Comparison of ENCODE assay signal across 8 cellular contexts in genomic region chr4:86439293-86439692, GRCh38.
"Had no signal": no experiment of that assay in that cellular context is flagged by ENCODE, and none has a peak within 500 bp of the region (broad histone marks: within the 10 kb centered on the region; RNA-seq: fewer than 3 reads in every experiment).

No MANE protein-coding gene starts in this region.

- ATAC-seq: GM12878 had no signal

- DNase-seq: GDM1, GF-D8 had no signal

- H3K4me3 ChIP-seq: GM12878 had no signal

- FAIRE-seq: G401.6, GM12878, GM12891, GM12892, GM18507, GM19239 had no signal
